Comparison of ENCODE assay signal across 1 cellular context in the genomic region with DNA sequence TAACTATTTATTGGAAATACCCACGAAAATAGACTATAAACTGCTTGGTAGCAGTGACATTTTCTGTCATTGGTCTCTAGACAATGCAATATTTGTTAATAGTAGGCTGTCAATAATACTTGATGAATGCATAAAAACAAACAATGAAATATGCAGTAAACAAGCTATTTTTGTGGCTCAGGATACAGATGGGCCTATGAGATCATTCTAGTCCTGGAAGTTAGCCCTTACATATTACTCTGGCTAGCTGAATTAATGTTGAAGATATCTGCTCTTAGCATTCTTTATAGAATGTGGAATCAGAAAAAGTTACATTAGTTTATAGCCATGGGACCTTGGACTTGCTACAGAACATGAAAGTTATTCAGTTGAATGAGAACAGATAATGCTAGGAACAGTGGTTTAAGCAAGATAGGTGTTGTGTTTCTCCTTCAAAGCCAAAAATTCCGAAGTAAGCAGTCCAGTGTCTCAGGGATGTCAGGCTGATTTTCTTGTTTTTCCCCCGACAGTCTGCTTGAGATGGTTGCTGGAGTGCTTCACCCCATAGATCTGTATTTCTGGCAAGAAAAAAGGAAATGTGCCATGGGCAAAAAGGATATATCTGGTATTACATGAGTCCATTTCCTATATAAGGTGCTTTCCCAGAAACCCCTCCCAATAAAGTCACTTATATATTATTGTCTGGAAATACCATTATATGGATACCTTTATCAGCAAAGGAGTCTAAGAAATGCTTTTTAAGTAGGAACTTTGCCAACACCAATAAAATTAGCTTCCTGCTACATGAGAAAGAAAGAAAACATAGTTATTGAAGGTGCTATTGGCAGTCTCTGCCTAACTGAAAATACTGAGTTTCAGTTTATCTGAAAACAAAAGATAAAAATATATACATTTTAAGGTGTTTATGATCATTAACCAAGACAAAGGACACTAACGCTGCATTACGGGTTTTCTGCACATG.
TF ChIP-seq lines count a peak whose summit lies in the region.

No MANE protein-coding gene starts in this region.

TF ChIP-seq in WTC11, 78 proteins besides CTCF, POLR2A, EP300 and RAD21 (continued from another document):
- no peak for TF ChIP-seq MYBL2 (CRISPR knock-in tag; IDR thresholded peaks at IDR 0.05)
- TF ChIP-seq HMGA2 (CRISPR knock-in tag; IDR thresholded peaks at IDR 0.05), result no peak
- TF ChIP-seq, protein P1, sequence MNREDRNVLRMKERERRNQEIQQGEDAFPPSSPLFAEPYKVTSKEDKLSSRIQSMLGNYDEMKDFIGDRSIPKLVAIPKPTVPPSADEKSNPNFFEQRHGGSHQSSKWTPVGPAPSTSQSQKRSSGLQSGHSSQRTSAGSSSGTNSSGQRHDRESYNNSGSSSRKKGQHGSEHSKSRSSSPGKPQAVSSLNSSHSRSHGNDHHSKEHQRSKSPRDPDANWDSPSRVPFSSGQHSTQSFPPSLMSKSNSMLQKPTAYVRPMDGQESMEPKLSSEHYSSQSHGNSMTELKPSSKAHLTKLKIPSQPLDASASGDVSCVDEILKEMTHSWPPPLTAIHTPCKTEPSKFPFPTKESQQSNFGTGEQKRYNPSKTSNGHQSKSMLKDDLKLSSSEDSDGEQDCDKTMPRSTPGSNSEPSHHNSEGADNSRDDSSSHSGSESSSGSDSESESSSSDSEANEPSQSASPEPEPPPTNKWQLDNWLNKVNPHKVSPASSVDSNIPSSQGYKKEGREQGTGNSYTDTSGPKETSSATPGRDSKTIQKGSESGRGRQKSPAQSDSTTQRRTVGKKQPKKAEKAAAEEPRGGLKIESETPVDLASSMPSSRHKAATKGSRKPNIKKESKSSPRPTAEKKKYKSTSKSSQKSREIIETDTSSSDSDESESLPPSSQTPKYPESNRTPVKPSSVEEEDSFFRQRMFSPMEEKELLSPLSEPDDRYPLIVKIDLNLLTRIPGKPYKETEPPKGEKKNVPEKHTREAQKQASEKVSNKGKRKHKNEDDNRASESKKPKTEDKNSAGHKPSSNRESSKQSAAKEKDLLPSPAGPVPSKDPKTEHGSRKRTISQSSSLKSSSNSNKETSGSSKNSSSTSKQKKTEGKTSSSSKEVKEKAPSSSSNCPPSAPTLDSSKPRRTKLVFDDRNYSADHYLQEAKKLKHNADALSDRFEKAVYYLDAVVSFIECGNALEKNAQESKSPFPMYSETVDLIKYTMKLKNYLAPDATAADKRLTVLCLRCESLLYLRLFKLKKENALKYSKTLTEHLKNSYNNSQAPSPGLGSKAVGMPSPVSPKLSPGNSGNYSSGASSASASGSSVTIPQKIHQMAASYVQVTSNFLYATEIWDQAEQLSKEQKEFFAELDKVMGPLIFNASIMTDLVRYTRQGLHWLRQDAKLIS (CRISPR knock-in tag; IDR thresholded peaks at IDR 0.05; ENCODE audit: borderline replicate concordance), result no peak
